17 cellular contexts compared by ENCODE assay signal in the genomic region with DNA sequence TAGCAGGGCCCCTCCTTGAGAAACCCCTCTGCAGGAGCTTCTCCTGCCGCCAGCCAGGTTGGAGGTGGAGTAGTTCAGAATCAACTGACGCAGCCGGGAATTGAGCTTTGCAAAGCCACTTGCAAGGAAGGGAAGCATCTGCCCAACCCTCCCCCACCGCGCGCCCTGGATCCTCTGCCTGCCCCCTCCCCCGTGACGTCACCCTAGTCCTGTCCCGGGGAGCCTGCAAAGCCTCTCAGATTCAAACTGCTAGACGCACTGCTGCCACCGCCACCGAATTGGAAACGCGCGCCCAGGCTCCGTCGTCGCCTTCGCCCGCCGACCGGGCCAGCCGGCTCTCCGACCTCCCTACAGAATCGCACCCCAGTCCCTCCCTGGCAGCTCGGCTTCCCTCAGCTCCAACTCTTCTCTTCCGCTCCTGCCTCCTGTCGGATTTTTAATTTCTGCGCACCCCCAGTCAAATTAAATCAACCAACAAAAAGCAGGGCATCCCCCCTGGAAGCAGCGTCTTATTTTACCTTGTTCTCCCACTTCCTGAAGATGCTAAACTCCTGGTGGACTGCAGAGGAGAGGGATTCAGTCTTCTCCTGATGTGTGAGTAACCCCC. TPM values are rescaled to one million over a fixed set of nuclear protein-coding genes. Genes with fewer than 3 reads are reported as not detected.
DNase-seq lines count a peak whose midpoint lies in the region; ATAC-seq and TF ChIP-seq lines count a peak whose summit lies in the region.
"Had no signal": no experiment of that assay in that cellular context is flagged by ENCODE, and none has a peak within 500 bp of the region (broad histone marks: within the 10 kb centered on the region; RNA-seq: fewer than 3 reads in every experiment).

No MANE protein-coding gene starts in this region.

- CTCF ChIA-PET in mammary epithelial cell (lab: Charles Lee; ENCODE audit: low non-redundant PET), result no interaction called here

- no peaks in the 10 kb centered on the region for H3K36me3 ChIP-seq in endodermal cell (ENCODE audit: control insufficient read depth, insufficient read depth, low read length)
- no peaks in the 10 kb centered on the region for H3K36me3 ChIP-seq in thyroid gland
- H3K36me3 ChIP-seq in mammary epithelial cell (ENCODE audit: insufficient read depth, low read length), result no peaks in the 10 kb centered on the region

- in situ Hi-C loops in mammary epithelial cell (cut with MboI; ENCODE audit: low sequenced_read_pairs in 2 of 2), result no loop called here

- TF ChIP-seq CTCF in endodermal cell (conservative IDR thresholded peaks at IDR 0.05) (no peak), thyroid gland (IDR thresholded peaks at IDR 0.05) (no peak), mammary epithelial cell (conservative IDR thresholded peaks at IDR 0.05 in 1 of 2, IDR thresholded peaks at IDR 0.05 in 1 of 2; ENCODE audit: extremely low read depth in 1 of 2, insufficient read depth in 1 of 2, low read depth in 1 of 2, low read length in 2 of 2) (no peak)

- dilution Hi-C loops in mammary epithelial cell (cut with HindIII; ENCODE audit: low sequenced_read_pairs), result no loop called here

- H3K27ac ChIP-seq in right cardiac atrium (ENCODE audit: low read length) (no peak overlapping the region), endodermal cell (ENCODE audit: low read depth, low read length) (no peak overlapping the region), thyroid gland (no peak overlapping the region), mammary epithelial cell (ENCODE audit: insufficient read depth, low read depth, low read length) (no peak overlapping the region)

- H3K9me3 ChIP-seq in right cardiac atrium (ENCODE audit: control insufficient read depth, low read length) (no peaks in the 10 kb centered on the region), endodermal cell (ENCODE audit: control insufficient read depth, low read length) (peaks cover 4% of the 10 kb centered on the region), thyroid gland (no peaks in the 10 kb centered on the region), mammary epithelial cell (replicated peaks; ENCODE audit: insufficient read depth, low read length) (peaks cover 15% of the 10 kb centered on the region)

- H3K4me1 ChIP-seq in right cardiac atrium (ENCODE audit: control insufficient read depth, insufficient read depth, low read length), result no peaks in the 10 kb centered on the region
- no peaks in the 10 kb centered on the region for H3K4me1 ChIP-seq in endodermal cell (ENCODE audit: control insufficient read depth, insufficient read depth, low read length)
- no peaks in the 10 kb centered on the region for H3K4me1 ChIP-seq in thyroid gland
- peaks cover 4% of the 10 kb centered on the region for H3K4me1 ChIP-seq in mammary epithelial cell (ENCODE audit: insufficient read depth, low read length)

- peak overlapping the region; percentile 78 for H3K4me3 Mint-ChIP-seq in endodermal cell
- H3K4me3 Mint-ChIP-seq: natural killer cell, WTC11 had no signal

- peak overlapping the region; percentile 91 for H3K27ac Mint-ChIP-seq in endodermal cell
- H3K27ac Mint-ChIP-seq: natural killer cell, WTC11 had no signal

- H2AFZ ChIP-seq in mammary epithelial cell (ENCODE audit: low read depth, low read length), result no peak overlapping the region

- peak in 2 of 3 donors; percentile 32 to 42 for DNase-seq in right cardiac atrium
- no peak for DNase-seq in Right ventricle myocardium superior
- peak; percentile 91 for DNase-seq in endodermal cell
- DNase-seq in middle frontal gyrus (ENCODE audit: extremely low spot score, low spot score), result peak; percentile 62
- DNase-seq in thyroid gland, result no peak
- DNase-seq in CD1c-positive myeloid dendritic cell (ENCODE audit: extremely low spot score), result no peak
- no peak for DNase-seq in mammary epithelial cell
- DNase-seq: activated CD8-positive, alpha-beta memory T cell treated with anti-CD3 and anti-CD28 coated beads, Interleukin-2, amount 50 U/mL, for 4 hours; dermis blood vessel endothelial cell; DMS 273 treated with DMSO at 0.1 percent for 48 hours; IMR-90; natural killer cell; OCI-M1 had no signal

- H3K4me1 Mint-ChIP-seq in endodermal cell, result peaks cover 17% of the 10 kb centered on the region
- H3K4me1 Mint-ChIP-seq: natural killer cell, WTC11 had no signal

- H3K4me2 ChIP-seq in mammary epithelial cell (ENCODE audit: insufficient read depth, low read depth, low read length), result no peak overlapping the region

- no peaks in the 10 kb centered on the region for H4K20me1 ChIP-seq in mammary epithelial cell (ENCODE audit: insufficient read depth, low read length)

- intact Hi-C loops in right cardiac atrium (cut with DNase I), result loop anchor here in 2 of 4 donors (10.0 kb wide), 1 partner anchor 83 kb away; no protein-coding TSS in a partner anchor
- intact Hi-C loops in Right ventricle myocardium superior (cut with DNase I), result no loop called here
- intact Hi-C loops in thyroid gland (cut with DNase I), result no loop called here
- intact Hi-C loops in mammary epithelial cell (cut with micrococcal nuclease), result no loop called here

- H3K27me3 Mint-ChIP-seq in endodermal cell (ENCODE audit: insufficient read depth), result peaks cover 54% of the 10 kb centered on the region

- H3K9ac ChIP-seq in endodermal cell (ENCODE audit: extremely low read depth, low read length, poor library complexity, severe bottlenecking) (no peak overlapping the region), mammary epithelial cell (ENCODE audit: insufficient read depth, low read length) (no peak overlapping the region)

- peak overlapping the region; percentile 26 for H3K4me3 ChIP-seq in right cardiac atrium (ENCODE audit: low read length)
- no peak overlapping the region for H3K4me3 ChIP-seq in endodermal cell (ENCODE audit: low read length)
- no peak overlapping the region for H3K4me3 ChIP-seq in thyroid gland (replicated peaks in 1 of 3)
- H3K4me3 ChIP-seq in mammary epithelial cell (replicated peaks in 1 of 3; ENCODE audit: insufficient read depth in 1 of 3, low read depth in 2 of 3, low read length in 3 of 3), result no peak overlapping the region

- peaks cover 63% of the 10 kb centered on the region for H3K9me3 Mint-ChIP-seq in endodermal cell

- BruUV-seq in mammary epithelial cell (replicated peaks; lab: Mats Ljungman, UMichigan), result no TSS peak

- ATAC-seq in right cardiac atrium (peak in 1 of 2 donors; percentile 36), Right ventricle myocardium superior (ENCODE audit: poor library complexity) (no peak), HG02678 (IDR thresholded peaks at IDR 0.05; ENCODE audit: unreplicated experiment) (no peak)
- ATAC-seq: activated naive CD4-positive, alpha-beta T cell treated with anti-CD3 and anti-CD28 coated beads, Interleukin-2, amount 50 U/mL, for 72 hours; natural killer cell; WTC11 had no signal

- 2% methylated on average over 30 of the region's 30 CpGs for WGBS in right cardiac atrium
- 74% methylated on average over 24 of the region's 30 CpGs; no CpG with 5 or more reads in 1 of the 2 experiments for WGBS in endodermal cell (ENCODE audit: insufficient coverage in 1 of 2, insufficient read length in 1 of 2), 2 experiments
- WGBS in thyroid gland, 2 donors, result 2 to 3% methylated on average over 17 to 18 of the region's 30 CpGs
- WGBS in mammary epithelial cell (ENCODE audit: low coverage, missing lambda C conversion rate), result 37% methylated on average over 19 of the region's 30 CpGs

- H3K79me2 ChIP-seq in mammary epithelial cell (ENCODE audit: insufficient read depth, low read length), result no peaks in the 10 kb centered on the region

- peaks cover 32% of the 10 kb centered on the region for H3K36me3 Mint-ChIP-seq in endodermal cell (ENCODE audit: low read depth)

- TF ChIP-seq POLR2A in thyroid gland (IDR thresholded peaks at IDR 0.05), result no peak

- H3K27me3 ChIP-seq in right cardiac atrium (ENCODE audit: control insufficient read depth, insufficient read depth) (no peaks in the 10 kb centered on the region), endodermal cell (ENCODE audit: control insufficient read depth, insufficient read depth, low read length, poor library complexity, severe bottlenecking) (no peaks in the 10 kb centered on the region), thyroid gland (peaks cover 2% of the 10 kb centered on the region), mammary epithelial cell (ENCODE audit: insufficient read depth, low read length) (peaks cover 10% of the 10 kb centered on the region)

RNA-seq across cellular contexts. Expression of gene SLITRK2, which starts 3.8 kb away (rescaled TPM):
- total RNA-seq in right cardiac atrium (under 1 TPM; 0.51 to 0.81 (median 0.75) TPM), Right ventricle myocardium superior (0.27 TPM), endodermal cell (10 to 100 TPM; 24.4 to 31.5 TPM), thyroid gland (1 to 10 TPM in 1 of 4 donors, under 1 TPM in 3; 0.29 to 1.3 (median 0.39) TPM), mammary epithelial cell (under 1 TPM in 1 of 2 donors, not detected in 1; under 0.01 TPM)
- polyA plus RNA-seq in right cardiac atrium (0.43 TPM), mammary epithelial cell (not detected)
- polyA plus RNA-seq in endodermal cell (2013, experiment 1 of 2), result 0.32 TPM
- 0.33 TPM for polyA plus RNA-seq in endodermal cell (2013, experiment 2 of 2)
- not detected for polyA minus RNA-seq in mammary epithelial cell
- total RNA-seq: activated naive CD4-positive, alpha-beta T cell treated with anti-CD3 and anti-CD28 coated beads, Interleukin-2, amount 50 U/mL, for 72 hours; dermis blood vessel endothelial cell; IMR-90; natural killer cell; WTC11 had no signal
- polyA plus RNA-seq: IMR-90, keratinocyte had no signal

Comparison
In these comparisons a context has a peak if more than half of its experiments do, and no peak if none do; other contexts are left out.
1. DNase-seq: peak in right cardiac atrium (2 of 3), endodermal cell (single experiment) and middle frontal gyrus (single experiment); none in Right ventricle myocardium superior (single experiment), thyroid gland (0 of 2), CD1c-positive myeloid dendritic cell (single experiment) and mammary epithelial cell (single experiment).
2. RNA of gene SLITRK2, which starts 3.8 kb away (total RNA-seq): 24.4 to 31.5 TPM in endodermal cell; 0.51 to 0.81 TPM in right cardiac atrium, 0.29 to 1.3 TPM in thyroid gland, 0.27 TPM in Right ventricle myocardium superior (single experiment) and under 0.01 TPM in mammary epithelial cell; every median in the first group is over 10 times any median in the second.